In genomic region chr20:12824353-12824752, GRCh38 we compare ENCODE assay signal across 19 cellular contexts.
DNase-seq lines count a peak whose midpoint lies in the region; ATAC-seq and TF ChIP-seq lines count a peak whose summit lies in the region.
"Had no signal": no experiment of that assay in that cellular context is flagged by ENCODE, and none has a peak within 500 bp of the region (broad histone marks: within the 10 kb centered on the region; RNA-seq: fewer than 3 reads in every experiment).

No MANE protein-coding gene starts in this region.

- H2BK12ac ChIP-seq in neuronal stem cell (ENCODE audit: low read length): no peak overlapping the region

- no peak overlapping the region for H3K4me2 ChIP-seq in neuronal stem cell (ENCODE audit: insufficient read depth, low read length, poor library complexity, severe bottlenecking)

- H2AK5ac ChIP-seq in neuronal stem cell (ENCODE audit: low read depth, low read length): no peak overlapping the region

- no peak for DNase-seq in Right ventricle myocardium superior
- DNase-seq in right atrium auricular region (ENCODE audit: low spot score): no peak
- DNase-seq in astrocyte of the spinal cord (ENCODE audit: low read depth, low spot score): peak; percentile 4
- DNase-seq in inferior parietal cortex (ENCODE audit: extremely low spot score): peak; percentile 43
- DNase-seq in uterus: no peak
- no peak for DNase-seq in neuronal stem cell (ENCODE audit: low spot score)
- DNase-seq: ACHN, KBM-7, NCI-H1417, NCI-H2029 treated with DMSO at 0.1 percent for 48 hours, NCI-H524, NCI-H82, PC-3, RPMI8226, T-helper 1 cell had no signal

- H3K79me1 ChIP-seq in neuronal stem cell (ENCODE audit: low read depth, low read length): no peaks in the 10 kb centered on the region

- H3K4me1 ChIP-seq in right atrium auricular region (peaks cover 0 to 30% of the 10 kb centered on the region in 2 donors), uterus (peaks cover 0 to 7% of the 10 kb centered on the region in 2 donors), neuronal stem cell (ENCODE audit: control insufficient read depth in 2 of 2, insufficient read depth in 1 of 2, low read depth in 1 of 2, low read length in 2 of 2) (no peaks in the 10 kb centered on the region)

- intact Hi-C loops in Right ventricle myocardium superior (cut with DNase I) (no loop called here), uterus (cut with DNase I; ENCODE audit: low total_unique reads) (no loop called here)

- H3K18ac ChIP-seq in neuronal stem cell (ENCODE audit: low read length): no peak overlapping the region

- H3K36me3 ChIP-seq in right atrium auricular region (no peaks in the 10 kb centered on the region), uterus (no peaks in the 10 kb centered on the region), neuronal stem cell (replicated peaks in 1 of 2; ENCODE audit: control insufficient read depth in 2 of 2, insufficient read depth in 2 of 2, low read length in 2 of 2) (no peaks in the 10 kb centered on the region)

- H2BK120ac ChIP-seq in neuronal stem cell (ENCODE audit: low read depth, low read length): no peak overlapping the region

- in situ Hi-C loops in astrocyte of the spinal cord (cut with HindIII; ENCODE audit: low sequenced_read_pairs): no loop called here

- WGBS in neuronal stem cell (ENCODE audit: extremely low coverage in 2 of 2, insufficient read length in 2 of 2, insufficient replicate concordance in 1 of 2), 2 donors: no CpG with 5 or more reads among the region's 1 CpG

- H3K4me3 ChIP-seq in right atrium auricular region: no peak overlapping the region
- no peak overlapping the region for H3K4me3 ChIP-seq in astrocyte of the spinal cord (ENCODE audit: low read depth, low read length)
- no peak overlapping the region for H3K4me3 ChIP-seq in uterus
- no peak overlapping the region for H3K4me3 ChIP-seq in neuronal stem cell (ENCODE audit: low read length in 2 of 2)
- H3K4me3 ChIP-seq: GM12878 had no signal

- no peak overlapping the region for H2BK15ac ChIP-seq in neuronal stem cell (ENCODE audit: low read length)

- no peak for TF ChIP-seq CTCF in right atrium auricular region (IDR thresholded peaks at IDR 0.05)
- no peak for TF ChIP-seq CTCF in astrocyte of the spinal cord (IDR thresholded peaks at IDR 0.05; ENCODE audit: low read depth, low read length)
- no peak for TF ChIP-seq CTCF in uterus (IDR thresholded peaks at IDR 0.05)

- no peak overlapping the region for H2BK5ac ChIP-seq in neuronal stem cell (ENCODE audit: low read length)

- H3K9me3 ChIP-seq in right atrium auricular region (no peaks in the 10 kb centered on the region), uterus (no peaks in the 10 kb centered on the region), neuronal stem cell (replicated peaks in 1 of 2; ENCODE audit: control insufficient read depth in 2 of 2, insufficient read depth in 1 of 2, low read depth in 1 of 2, low read length in 2 of 2) (no peaks in the 10 kb centered on the region)

- peak overlapping the region in 1 of 2 donors; percentile 10 for H3K27ac ChIP-seq in right atrium auricular region
- H3K27ac ChIP-seq in uterus: peak overlapping the region; percentile 57 to 64
- H3K27ac ChIP-seq in neuronal stem cell (replicated peaks; ENCODE audit: low read length): no peak overlapping the region

- H4K91ac ChIP-seq in neuronal stem cell (ENCODE audit: low read depth, low read length, poor library complexity): no peak overlapping the region

- no peak overlapping the region for H3K4ac ChIP-seq in neuronal stem cell (ENCODE audit: low read length)

- H3K23ac ChIP-seq in neuronal stem cell (ENCODE audit: low read depth, low read length, poor library complexity): no peak overlapping the region

- H3K14ac ChIP-seq in neuronal stem cell (ENCODE audit: low read length): no peak overlapping the region

- TF ChIP-seq POLR2A in uterus (IDR thresholded peaks at IDR 0.05): no peak

- ATAC-seq in Right ventricle myocardium superior (ENCODE audit: poor library complexity): peak; percentile 41
- no peak for ATAC-seq in HG03135 (IDR thresholded peaks at IDR 0.05; ENCODE audit: unreplicated experiment)
- no peak for ATAC-seq in GM19328 (IDR thresholded peaks at IDR 0.05; ENCODE audit: unreplicated experiment)
- ATAC-seq: GM12878, HepG2, PC-3 had no signal

- no peak overlapping the region for H2AFZ ChIP-seq in neuronal stem cell (ENCODE audit: low read length)

- no peak overlapping the region for H4K8ac ChIP-seq in neuronal stem cell (ENCODE audit: low read depth, low read length)

- H3K27me3 ChIP-seq in right atrium auricular region (no peaks in the 10 kb centered on the region), uterus (no peaks in the 10 kb centered on the region), neuronal stem cell (ENCODE audit: control insufficient read depth in 3 of 3, insufficient read depth in 3 of 3, low read depth in 1 of 3, low read length in 3 of 3) (no peaks in the 10 kb centered on the region)

- no peak overlapping the region for H3K9ac ChIP-seq in neuronal stem cell (ENCODE audit: low read depth, low read length, poor library complexity)

Comparison
In these comparisons a context has a peak if more than half of its experiments do, and no peak if none do; other contexts are left out.
1. DNase-seq: peak in astrocyte of the spinal cord (single experiment) and inferior parietal cortex (single experiment); none in Right ventricle myocardium superior (single experiment), right atrium auricular region (single experiment), uterus (0 of 2) and neuronal stem cell (single experiment).